In the genomic region with DNA sequence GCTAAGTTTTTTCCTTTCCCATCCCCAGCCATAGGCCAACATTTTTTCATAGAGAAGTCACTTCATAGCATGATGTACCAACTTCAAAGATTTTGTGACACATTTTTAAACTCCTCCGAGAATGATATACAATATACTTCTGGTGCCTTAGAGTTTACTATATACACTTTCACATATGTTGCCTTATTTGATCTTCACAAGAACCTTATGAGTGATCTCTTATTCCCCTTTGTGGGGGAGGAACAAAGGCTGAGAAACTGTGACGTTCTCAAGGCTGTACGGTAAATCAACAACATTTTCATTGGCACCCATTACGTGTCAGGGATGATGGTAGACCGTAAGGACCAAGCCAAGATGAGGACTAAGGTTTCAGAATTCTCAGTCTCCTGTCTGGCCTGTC, we compare ENCODE assay signal across 8 cellular contexts.
"Had no signal": no experiment of that assay in that cellular context is flagged by ENCODE, and none has a peak within 500 bp of the region (broad histone marks: within the 10 kb centered on the region; RNA-seq: fewer than 3 reads in every experiment).

No MANE protein-coding gene starts in this region.

- ATAC-seq: HCT116 had no signal

- H3K27me3 Mint-ChIP-seq: IgD-negative memory B cell had no signal

- H3K36me3 ChIP-seq: HAP-1 had no signal

- H3K4me3 Mint-ChIP-seq: HFFc6, IgD-negative memory B cell had no signal

- H3K9me3 ChIP-seq: HAP-1 had no signal

- H3K4me1 Mint-ChIP-seq: IgD-negative memory B cell had no signal

- H3K4me3 ChIP-seq: GM23248, HAP-1 had no signal

- H3K9me3 Mint-ChIP-seq: HFFc6, IgD-negative memory B cell had no signal

- H3K27ac Mint-ChIP-seq: HFFc6, IgD-negative memory B cell had no signal

- H3K9ac ChIP-seq: GM23248 had no signal

- DNase-seq: GM23248, GOT3, H7, HFFc6 had no signal

- FAIRE-seq: HTR-8/SVneo had no signal

- H3K36me3 Mint-ChIP-seq: IgD-negative memory B cell had no signal
